ENCODE assay signal across 1 cellular context in the genomic region with DNA sequence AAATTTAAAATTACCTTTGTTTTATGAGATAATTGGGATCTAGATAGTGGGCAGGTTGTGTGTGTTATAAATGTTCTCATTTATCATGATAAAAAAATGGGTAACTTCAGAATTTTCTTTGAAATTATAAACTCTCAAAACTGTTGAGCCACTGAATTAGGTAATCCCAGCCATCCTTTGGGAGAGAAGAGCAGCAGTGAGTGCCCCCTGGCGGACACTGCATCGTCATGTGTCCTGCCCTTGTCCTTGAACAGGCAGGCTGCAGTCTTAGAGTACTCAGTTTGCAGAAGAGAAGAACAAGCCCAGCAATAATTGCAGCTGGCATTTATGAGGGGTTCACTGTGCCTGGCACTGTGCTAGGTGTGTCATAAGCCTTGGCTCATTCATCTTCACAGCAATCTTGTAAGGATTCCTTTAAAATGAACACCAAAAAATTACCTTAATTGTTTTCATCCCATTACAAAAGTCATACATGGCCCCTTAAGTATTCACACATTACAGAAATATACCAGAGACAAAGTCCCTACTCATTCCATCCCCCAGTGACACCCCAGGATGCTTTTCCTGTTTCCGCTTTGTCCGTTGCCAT.
TF ChIP-seq lines count a peak whose summit lies in the region.

No MANE protein-coding gene starts in this region.

TF ChIP-seq in HepG2, 621 proteins besides CTCF, POLR2A, EP300 and RAD21 (continued from another document):
- TF ChIP-seq, protein P1, sequence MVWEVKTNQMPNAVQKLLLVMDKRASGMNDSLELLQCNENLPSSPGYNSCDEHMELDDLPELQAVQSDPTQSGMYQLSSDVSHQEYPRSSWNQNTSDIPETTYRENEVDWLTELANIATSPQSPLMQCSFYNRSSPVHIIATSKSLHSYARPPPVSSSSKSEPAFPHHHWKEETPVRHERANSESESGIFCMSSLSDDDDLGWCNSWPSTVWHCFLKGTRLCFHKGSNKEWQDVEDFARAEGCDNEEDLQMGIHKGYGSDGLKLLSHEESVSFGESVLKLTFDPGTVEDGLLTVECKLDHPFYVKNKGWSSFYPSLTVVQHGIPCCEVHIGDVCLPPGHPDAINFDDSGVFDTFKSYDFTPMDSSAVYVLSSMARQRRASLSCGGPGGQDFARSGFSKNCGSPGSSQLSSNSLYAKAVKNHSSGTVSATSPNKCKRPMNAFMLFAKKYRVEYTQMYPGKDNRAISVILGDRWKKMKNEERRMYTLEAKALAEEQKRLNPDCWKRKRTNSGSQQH (CRISPR knock-in tag; IDR thresholded peaks at IDR 0.05; ENCODE audit: low read depth): no peak
- TF ChIP-seq YEATS2 (CRISPR knock-in tag; IDR thresholded peaks at IDR 0.05; ENCODE audit: borderline replicate concordance) (no peak), ZNF44 (CRISPR knock-in tag; IDR thresholded peaks at IDR 0.05) (no peak), STAG1 (CRISPR knock-in tag; IDR thresholded peaks at IDR 0.05) (peak; percentile 97), GATAD2A (CRISPR knock-in tag; IDR thresholded peaks at IDR 0.05) (0 out of 2 replicates have a peak, but pooled peaks have one; percentile 24), CREB1 (IDR thresholded peaks at IDR 0.05) (peak; percentile 17; the same call in 1 of the 2 replicates), CREB1 (CRISPR knock-in tag; IDR thresholded peaks at IDR 0.05) (no peak), KDM2A (CRISPR knock-in tag; IDR thresholded peaks at IDR 0.05; ENCODE audit: borderline replicate concordance, low read depth) (0 out of 2 replicates have a peak, but pooled peaks have one; percentile 41), XRCC5 (optimal IDR thresholded peaks at IDR 0.05; ENCODE audit: low read length) (peak; percentile 67), THAP11 (CRISPR knock-in tag; IDR thresholded peaks at IDR 0.05) (0 out of 2 replicates have a peak, but pooled peaks have one; percentile 23), ZNF883 (CRISPR knock-in tag; IDR thresholded peaks at IDR 0.05; ENCODE audit: not compliant biosample characterization) (no peak), CEBPG (CRISPR knock-in tag; IDR thresholded peaks at IDR 0.05) (peak; percentile 83), ZFP36L1 (CRISPR knock-in tag; IDR thresholded peaks at IDR 0.05) (0 out of 2 replicates have a peak, but pooled peaks have one; percentile 49)
- TF ChIP-seq, protein P2, sequence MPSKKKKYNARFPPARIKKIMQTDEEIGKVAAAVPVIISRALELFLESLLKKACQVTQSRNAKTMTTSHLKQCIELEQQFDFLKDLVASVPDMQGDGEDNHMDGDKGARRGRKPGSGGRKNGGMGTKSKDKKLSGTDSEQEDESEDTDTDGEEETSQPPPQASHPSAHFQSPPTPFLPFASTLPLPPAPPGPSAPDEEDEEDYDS (CRISPR knock-in tag; IDR thresholded peaks at IDR 0.05): 0 out of 2 replicates have a peak, but pooled peaks have one; percentile 20
- TF ChIP-seq, protein P3, sequence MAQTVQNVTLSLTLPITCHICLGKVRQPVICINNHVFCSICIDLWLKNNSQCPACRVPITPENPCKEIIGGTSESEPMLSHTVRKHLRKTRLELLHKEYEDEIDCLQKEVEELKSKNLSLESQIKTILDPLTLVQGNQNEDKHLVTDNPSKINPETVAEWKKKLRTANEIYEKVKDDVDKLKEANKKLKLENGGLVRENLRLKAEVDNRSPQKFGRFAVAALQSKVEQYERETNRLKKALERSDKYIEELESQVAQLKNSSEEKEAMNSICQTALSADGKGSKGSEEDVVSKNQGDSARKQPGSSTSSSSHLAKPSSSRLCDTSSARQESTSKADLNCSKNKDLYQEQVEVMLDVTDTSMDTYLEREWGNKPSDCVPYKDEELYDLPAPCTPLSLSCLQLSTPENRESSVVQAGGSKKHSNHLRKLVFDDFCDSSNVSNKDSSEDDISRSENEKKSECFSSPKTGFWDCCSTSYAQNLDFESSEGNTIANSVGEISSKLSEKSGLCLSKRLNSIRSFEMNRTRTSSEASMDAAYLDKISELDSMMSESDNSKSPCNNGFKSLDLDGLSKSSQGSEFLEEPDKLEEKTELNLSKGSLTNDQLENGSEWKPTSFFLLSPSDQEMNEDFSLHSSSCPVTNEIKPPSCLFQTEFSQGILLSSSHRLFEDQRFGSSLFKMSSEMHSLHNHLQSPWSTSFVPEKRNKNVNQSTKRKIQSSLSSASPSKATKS (CRISPR knock-in tag; IDR thresholded peaks at IDR 0.05): no peak
